ENCODE assay signal across 28 cellular contexts in genomic region chr5:77194762-77195161, GRCh38. TPM values are rescaled to one million over a fixed set of nuclear protein-coding genes. Genes with fewer than 3 reads are reported as not detected.
DNase-seq lines count a peak whose midpoint lies in the region; ATAC-seq, FAIRE-seq and TF ChIP-seq lines count a peak whose summit lies in the region.
"Had no signal": no experiment of that assay in that cellular context is flagged by ENCODE, and none has a peak within 500 bp of the region (broad histone marks: within the 10 kb centered on the region; RNA-seq: fewer than 3 reads in every experiment).

No MANE protein-coding gene starts in this region.

- H3F3A ChIP-seq in SK-N-SH (replicated peaks; ENCODE audit: insufficient read depth): no peaks in the 10 kb centered on the region

- in situ Hi-C loops in IMR-90 (cut with MboI; ENCODE audit: low sequenced_read_pairs): no loop called here
- in situ Hi-C loops in K562 (cut with MboI): no loop called here

- H4K5ac ChIP-seq in IMR-90 (ENCODE audit: low read depth, low read length): no peak overlapping the region

- H3K56ac ChIP-seq in IMR-90 (ENCODE audit: extremely low read depth, insufficient read depth, low read length): no peak overlapping the region

- no peak for TF ChIP-seq RAD21 in SK-N-SH (IDR thresholded peaks at IDR 0.05; ENCODE audit: low read length)
- no peak for TF ChIP-seq RAD21 in A549 (conservative IDR thresholded peaks at IDR 0.05 in 1 of 2, IDR thresholded peaks at IDR 0.05 in 1 of 2)
- TF ChIP-seq RAD21 in IMR-90 (IDR thresholded peaks at IDR 0.05; ENCODE audit: low read length): no peak
- TF ChIP-seq RAD21 in K562 (CRISPR knock-in tag; conservative IDR thresholded peaks at IDR 0.05 in 1 of 2, IDR thresholded peaks at IDR 0.05 in 1 of 2): no peak

- H3K36me3 ChIP-seq in SK-N-SH (replicated peaks in 1 of 2; ENCODE audit: control insufficient read depth in 1 of 2, insufficient read depth in 2 of 2, low read length in 1 of 2) (no peaks in the 10 kb centered on the region), IMR-90 (ENCODE audit: control insufficient read depth, insufficient read depth, low read length) (no peaks in the 10 kb centered on the region), K562 (ENCODE audit: control insufficient read depth, insufficient read depth, low read length) (no peaks in the 10 kb centered on the region)
- H3K36me3 ChIP-seq: BE2C, BLaER1 had no signal

- H2AFZ ChIP-seq in SK-N-SH (ENCODE audit: low read depth) (no peak overlapping the region), IMR-90 (replicated peaks; ENCODE audit: low read length, poor library complexity) (no peak overlapping the region), K562 (ENCODE audit: low read depth, low read length) (no peak overlapping the region)

- H3K27ac ChIP-seq in SK-N-SH (ENCODE audit: low read depth in 2 of 2, low read length in 1 of 2) (no peak overlapping the region), A549 (no peak overlapping the region), IMR-90 (ENCODE audit: insufficient read depth, low read length) (no peak overlapping the region), K562 (ENCODE audit: extremely low read depth, low read depth, low read length) (no peak overlapping the region)
- H3K27ac ChIP-seq: 22Rv1, BLaER1 had no signal

- FAIRE-seq in A549 (lab: Jason Lieb, UNC) (no peak), K562 (lab: Jason Lieb, UNC) (no peak)
- FAIRE-seq: GM12878, GM12892, GM18507, GM19239 had no signal

- TF ChIP-seq POLR2A in A549 (IDR thresholded peaks at IDR 0.05; ENCODE audit: low read length): no peak
- no peak for TF ChIP-seq POLR2A in IMR-90 (IDR thresholded peaks at IDR 0.05; ENCODE audit: low read depth, low read length)
- TF ChIP-seq POLR2A in K562 (conservative IDR thresholded peaks at IDR 0.05): no peak

- H3K9ac ChIP-seq in SK-N-SH (no peak overlapping the region), IMR-90 (ENCODE audit: low read depth, low read length) (no peak overlapping the region), K562 (ENCODE audit: insufficient read depth in 1 of 2, low read depth in 2 of 2, low read length in 2 of 2) (no peak overlapping the region)
- H3K9ac ChIP-seq: BLaER1 had no signal

- H4K8ac ChIP-seq in IMR-90 (ENCODE audit: low read depth in 2 of 2, low read length in 2 of 2): no peak overlapping the region

- H3K23ac ChIP-seq in IMR-90 (ENCODE audit: low read depth, low read length): no peak overlapping the region

- no peak overlapping the region for H2BK15ac ChIP-seq in IMR-90 (ENCODE audit: low read depth, low read length)

- H4K91ac ChIP-seq in IMR-90 (ENCODE audit: insufficient read depth, low read depth, low read length): no peak overlapping the region

- BruUV-seq in IMR-90 (replicated peaks; lab: Mats Ljungman, UMichigan) (no TSS peak), K562 (replicated peaks; lab: Mats Ljungman, UMichigan) (no TSS peak)

- CTCF ChIA-PET in SK-N-SH (lab: Yijun Ruan, JAX) (no interaction called here), A549 (lab: Yijun Ruan, JAX) (no interaction called here), IMR-90 (lab: Yijun Ruan, JAX) (no interaction called here), K562 (lab: Yijun Ruan, JAX; ENCODE audit: low intra/inter-chr PET ratio) (no interaction called here)

- H2BK5ac ChIP-seq in IMR-90 (ENCODE audit: low read depth, low read length, poor library complexity, severe bottlenecking): no peak overlapping the region

- H2BK120ac ChIP-seq in IMR-90 (ENCODE audit: low read depth, low read length): no peak overlapping the region

- ATAC-seq in SK-N-SH treated with all-trans-retinoic acid at 6 μM for 48 hours (no peak), A549 (no peak), IMR-90 (ENCODE audit: low read depth) (no peak), K562 (no peak), GM18519 (IDR thresholded peaks at IDR 0.05; ENCODE audit: low FRiP score, unreplicated experiment) (no peak), HG03439 (IDR thresholded peaks at IDR 0.05; ENCODE audit: unreplicated experiment) (no peak)
- ATAC-seq: GM12878 had no signal

- intact Hi-C loops in IMR-90 (cut with micrococcal nuclease) (no loop called here), K562 (cut with micrococcal nuclease) (no loop called here)

- TF ChIP-seq CTCF in SK-N-SH (IDR thresholded peaks at IDR 0.05) (no peak), A549 (IDR thresholded peaks at IDR 0.05) (no peak), IMR-90 (conservative IDR thresholded peaks at IDR 0.05; ENCODE audit: low read depth, low read length) (no peak), K562 (IDR thresholded peaks at IDR 0.05 in 2 of 3, conservative IDR thresholded peaks at IDR 0.05 in 1 of 3; ENCODE audit: insufficient read depth in 2 of 3, low read depth in 1 of 3, low read length in 3 of 3) (no peak)

- no peak overlapping the region for H3K14ac ChIP-seq in IMR-90 (replicated peaks; ENCODE audit: low read depth, low read length)

- H3K9me2 ChIP-seq in SK-N-SH: no peaks in the 10 kb centered on the region

- H2AK5ac ChIP-seq in IMR-90 (ENCODE audit: low read depth, low read length): no peak overlapping the region

- no peak overlapping the region for H2BK20ac ChIP-seq in IMR-90 (ENCODE audit: low read depth, low read length)

- no peak overlapping the region for H3K4ac ChIP-seq in IMR-90 (ENCODE audit: low read depth, low read length)

- no peak overlapping the region for H3K18ac ChIP-seq in IMR-90 (ENCODE audit: low read depth, low read length)

- H3K9me1 ChIP-seq in IMR-90 (ENCODE audit: insufficient read depth, low read length) (no peaks in the 10 kb centered on the region), K562 (ENCODE audit: control insufficient read depth, insufficient read depth, low read length) (no peaks in the 10 kb centered on the region)

- H3K4me3 ChIP-seq in SK-N-SH (ENCODE audit: low read depth in 2 of 2, low read length in 1 of 2) (no peak overlapping the region), A549 (no peak overlapping the region), IMR-90 (ENCODE audit: insufficient read depth, low read depth, low read length) (no peak overlapping the region), K562 (no peak overlapping the region)
- H3K4me3 ChIP-seq: BLaER1, GM12878 had no signal

- POLR2A ChIA-PET in SK-N-SH (lab: Yijun Ruan, JAX) (no interaction called here), A549 (lab: Yijun Ruan, JAX) (no interaction called here), IMR-90 (lab: Charles Lee; ENCODE audit: unreplicated experiment) (no interaction called here), K562 (lab: Yijun Ruan, JAX) (no interaction called here)

- 0 out of 2 replicates have a peak, but pooled peaks cover 5% of the 10 kb centered on the region for H3K9me3 ChIP-seq in SK-N-SH
- peaks cover 20% of the 10 kb centered on the region; the same call in 2 of the 3 replicates for H3K9me3 ChIP-seq in A549
- H3K9me3 ChIP-seq in IMR-90 (ENCODE audit: control insufficient read depth, insufficient read depth, low read length): peaks cover 2% of the 10 kb centered on the region; the same call in 1 of the 2 replicates
- no peaks in the 10 kb centered on the region for H3K9me3 ChIP-seq in K562 (replicated peaks; ENCODE audit: control insufficient read depth, insufficient read depth, low read depth, low read length)
- H3K9me3 ChIP-seq: BE2C had no signal

- H3K4me2 ChIP-seq in SK-N-SH: no peak overlapping the region
- H3K4me2 ChIP-seq in A549: no peak overlapping the region
- H3K4me2 ChIP-seq in IMR-90 (ENCODE audit: low read depth, low read length): no peak overlapping the region
- no peak overlapping the region for H3K4me2 ChIP-seq in K562 (ENCODE audit: insufficient read depth, low read length)
- H3K4me2 ChIP-seq: BLaER1 had no signal

- H2AK9ac ChIP-seq in IMR-90 (replicated peaks; ENCODE audit: low read depth, low read length, poor library complexity): no peak overlapping the region

- dilution Hi-C loops in IMR-90 (cut with HindIII; ENCODE audit: low sequenced_read_pairs, unreplicated experiment): no loop called here

- no peaks in the 10 kb centered on the region for H3K79me1 ChIP-seq in IMR-90 (ENCODE audit: low read depth in 1 of 2, low read length in 2 of 2)

- H4K20me1 ChIP-seq in SK-N-SH (ENCODE audit: insufficient read depth): no peaks in the 10 kb centered on the region
- H4K20me1 ChIP-seq in IMR-90 (ENCODE audit: insufficient read depth, low read length): no peaks in the 10 kb centered on the region
- H4K20me1 ChIP-seq in K562 (replicated peaks; ENCODE audit: control insufficient read depth, insufficient read depth, low read length): no peaks in the 10 kb centered on the region
- H4K20me1 ChIP-seq: BLaER1 had no signal

- H3K79me2 ChIP-seq in SK-N-SH (ENCODE audit: insufficient read depth): no peaks in the 10 kb centered on the region
- no peaks in the 10 kb centered on the region for H3K79me2 ChIP-seq in K562 (ENCODE audit: control insufficient read depth, insufficient read depth, low read length)

- H3K4me1 ChIP-seq in SK-N-SH (ENCODE audit: control insufficient read depth in 1 of 2, insufficient read depth in 2 of 2, low read depth in 1 of 2, low read length in 1 of 2) (no peaks in the 10 kb centered on the region), A549 (no peaks in the 10 kb centered on the region), IMR-90 (ENCODE audit: control insufficient read depth, insufficient read depth, low read length) (no peaks in the 10 kb centered on the region), K562 (replicated peaks in 1 of 2; ENCODE audit: control insufficient read depth in 2 of 2, insufficient read depth in 2 of 2, low read length in 2 of 2) (no peaks in the 10 kb centered on the region)
- H3K4me1 ChIP-seq: BE2C, BLaER1 had no signal

- TF ChIP-seq EP300 in SK-N-SH (IDR thresholded peaks at IDR 0.05; ENCODE audit: borderline replicate concordance in 1 of 2, low read depth in 1 of 2, low read length in 1 of 2) (no peak), A549 (IDR thresholded peaks at IDR 0.05) (no peak), K562 (IDR thresholded peaks at IDR 0.05; ENCODE audit: low read length) (no peak)

- DNase-seq in SK-N-SH (no peak), A549 (ENCODE audit: low read depth in 1 of 2, low spot score in 1 of 2) (no peak), IMR-90 (no peak), K562 (ENCODE audit: extremely low read depth in 1 of 4, low spot score in 3 of 4) (no peak), superior temporal gyrus (ENCODE audit: extremely low spot score) (no peak)
- DNase-seq: ACHN; BE2C; C1 segment of cervical spinal cord; CD4-positive, alpha-beta memory T cell; CD4-positive, CD25-positive, alpha-beta regulatory T cell; CD8-positive, alpha-beta memory T cell; COR-L47; DMS 273 treated with DMSO at 0.1 percent for 48 hours; DMS153; DMS79; DND-41; EL; GDM1 had no signal

- H3K27me3 ChIP-seq in SK-N-SH (ENCODE audit: insufficient read depth) (no peaks in the 10 kb centered on the region), IMR-90 (ENCODE audit: control insufficient read depth, insufficient read depth, low read length) (peaks cover 5% of the 10 kb centered on the region), K562 (ENCODE audit: control insufficient read depth in 2 of 2, insufficient read depth in 2 of 2, low read length in 2 of 2) (0 out of 5 replicates have a peak, but pooled peaks cover 0 to 2% of the 10 kb centered on the region in 2 experiments)
- H3K27me3 ChIP-seq: BE2C, BLaER1 had no signal

RNA-seq across cellular contexts. Expression of gene PDE8B, which starts 15.7 kb away (rescaled TPM):
- not detected in 2 replicates for polyA plus RNA-seq in SK-N-SH (2012; rRNA removed)
- 0.03 TPM in 2 replicates for polyA plus RNA-seq in SK-N-SH (2012; cell fraction: cytosol; rRNA removed)
- 0.08 TPM in 1 of 2 replicates, not detected in the other for polyA plus RNA-seq in SK-N-SH (2012; cell fraction: nucleus; rRNA removed)
- 2.0 and 2.2 TPM in 2 replicates for polyA plus RNA-seq in A549 (2011; rRNA removed)
- polyA plus RNA-seq in A549 (2012; cell fraction: cytosol; rRNA removed): 0.62 and 0.92 TPM in 2 replicates
- 1.7 and 2.5 TPM in 2 replicates for polyA plus RNA-seq in A549 (2012; cell fraction: nucleus; rRNA removed)
- polyA plus RNA-seq in A549 (2017; fragmentation: RNase III; extraction: RNeasy Plus Mini Kit Qiagen cat#74134 plus additional on column Dnase treatment): 2.8 to 4.0 TPM (median 2.9 TPM) in 3 replicates
- polyA minus RNA-seq in A549 (2011; rRNA and poly(A)+ RNA removed): 1.9 and 2.1 TPM in 2 replicates
- under 0.01 TPM in 2 replicates for total RNA-seq in IMR-90 (2012; rRNA removed)
- polyA plus RNA-seq in IMR-90 (2012; rRNA removed): 0.03 TPM in 1 of 2 replicates, not detected in the other
- 0.03 TPM in 1 of 2 replicates, not detected in the other for polyA plus RNA-seq in IMR-90 (2012; cell fraction: cytosol; rRNA removed)
- polyA plus RNA-seq in IMR-90 (2012; cell fraction: nucleus; rRNA removed; ENCODE audit: low replicate concordance): 0.07 and 0.25 TPM in 2 replicates
- total RNA-seq in K562 (2011; cell fraction: chromatin; rRNA removed; ENCODE audit: low replicate concordance): 0.09 TPM in 1 of 2 replicates, not detected in the other
- total RNA-seq in K562 (2011; cell fraction: nucleolus; rRNA removed): not detected in 2 replicates
- total RNA-seq in K562 (2011; cell fraction: nucleoplasm; rRNA removed): not detected in 2 replicates
- not detected in 2 replicates for total RNA-seq in K562 (2014; rRNA removed)
- total RNA-seq in K562 (2014; rRNA removed; fragmentation: Illumina TruSeq; extraction: Trizol): not detected in 2 replicates
- total RNA-seq in K562 (2015; rRNA removed; fragmentation: Illumina TruSeq; extraction: Trizol): not detected in 2 replicates
- total RNA-seq in K562 (2021): not detected in 2 replicates
- not detected in 2 replicates for polyA plus RNA-seq in K562 (2011; rRNA removed)
- polyA plus RNA-seq in K562 (2011; cell fraction: cytosol; rRNA removed): not detected in 2 replicates
- not detected in 2 replicates for polyA plus RNA-seq in K562 (2011; cell fraction: nucleus; rRNA removed)
- 0.26 and 0.43 TPM in 2 replicates for polyA plus RNA-seq in K562 (2012)
- not detected in 2 replicates for polyA plus RNA-seq in K562 (2014; fragmentation: Illumina TruSeq; extraction: Trizol)
- polyA plus RNA-seq in K562 (2014; fragmentation: Nextera tagmentation; extraction: Ambion mirVana): under 1 TPM; 0.15 to 0.28 TPM
- polyA plus RNA-seq in K562 (2014; rRNA removed): not detected in 2 replicates
- polyA minus RNA-seq in K562 (2011; rRNA and poly(A)+ RNA removed): not detected in 2 replicates
- polyA minus RNA-seq in K562 (2011; cell fraction: cytosol; rRNA and poly(A)+ RNA removed): 0.55 and 1.0 TPM in 2 replicates
- polyA minus RNA-seq in K562 (2011; cell fraction: nucleus; rRNA and poly(A)+ RNA removed): 0.13 TPM in 1 of 2 replicates, not detected in the other
- total RNA-seq: A172; CD4-positive, alpha-beta memory T cell; CD4-positive, CD25-positive, alpha-beta regulatory T cell; CD8-positive, alpha-beta memory T cell had no signal
